ENCODE assay signal across 8 cellular contexts in the genomic region with DNA sequence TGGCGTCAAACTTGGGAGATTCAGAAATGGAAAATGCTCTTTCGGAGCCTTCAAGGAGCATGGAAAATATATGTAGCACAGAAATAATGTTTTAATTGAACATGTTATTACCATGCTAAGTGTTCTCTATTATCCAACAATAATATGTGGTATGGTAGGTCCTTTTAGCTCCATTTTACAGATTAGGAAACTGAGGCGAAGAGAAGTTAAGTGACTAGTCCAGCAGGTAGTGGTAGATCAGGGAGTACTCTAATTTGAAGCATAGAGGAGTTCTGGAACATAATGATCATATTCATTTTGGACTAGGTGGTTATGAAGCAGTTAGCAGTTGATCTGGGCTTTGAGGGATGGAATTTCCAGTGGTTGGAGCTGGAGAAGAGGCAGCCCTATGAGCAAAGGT. TPM values are rescaled to one million over a fixed set of nuclear protein-coding genes. Genes with fewer than 3 reads are reported as not detected.
DNase-seq lines count a peak whose midpoint lies in the region; ATAC-seq and TF ChIP-seq lines count a peak whose summit lies in the region.

No MANE protein-coding gene starts in this region.

- peak overlapping the region; percentile 91 for H3K4me3 Mint-ChIP-seq in nephron progenitor cell

- no peaks in the 10 kb centered on the region for H3K9me3 ChIP-seq in KOPT-K1 (ENCODE audit: insufficient read depth, low read length, poor library complexity, severe bottlenecking)

- H3K36me3 ChIP-seq in BJ (ENCODE audit: control insufficient read depth, insufficient read depth, low read length) = no peaks in the 10 kb centered on the region; the same call in 1 of the 2 replicates
- H3K36me3 ChIP-seq in KOPT-K1 (ENCODE audit: insufficient read depth, low read length) = no peaks in the 10 kb centered on the region

- peaks cover 44% of the 10 kb centered on the region for H3K4me1 Mint-ChIP-seq in nephron progenitor cell

- H3K27me3 ChIP-seq in BJ (ENCODE audit: control insufficient read depth, insufficient read depth, low read length) = no peaks in the 10 kb centered on the region

- DNase-seq in BJ (ENCODE audit: low read depth) (no peak), coronary artery (ENCODE audit: low spot score) (no peak), nephron progenitor cell (no peak), cerebellum (ENCODE audit: low spot score) (no peak)

- H3K9me3 Mint-ChIP-seq in nephron progenitor cell = peaks cover 8% of the 10 kb centered on the region

- no peak for TF ChIP-seq CTCF in BJ (IDR thresholded peaks at IDR 0.05; ENCODE audit: insufficient read depth, low read depth, low read length)
- TF ChIP-seq CTCF in coronary artery (IDR thresholded peaks at IDR 0.05) = no peak
- no peak for TF ChIP-seq CTCF in nephron progenitor cell (IDR thresholded peaks at IDR 0.05)

- no peaks in the 10 kb centered on the region for H3K27me3 Mint-ChIP-seq in nephron progenitor cell (ENCODE audit: low read depth, poor library complexity)

- POLR2A ChIA-PET in BJ (lab: Charles Lee) = no interaction called here

- H3K4me3 ChIP-seq in BJ (ENCODE audit: low read depth, low read length) = peak overlapping the region; percentile 98
- H3K4me3 ChIP-seq in coronary artery = peak overlapping the region; percentile 89

- H3K36me3 Mint-ChIP-seq in nephron progenitor cell (ENCODE audit: low read depth) = peaks cover 38% of the 10 kb centered on the region

- ATAC-seq in HG03460 (IDR thresholded peaks at IDR 0.05; ENCODE audit: unreplicated experiment) (no peak), HG03196 (IDR thresholded peaks at IDR 0.05; ENCODE audit: unreplicated experiment) (no peak), HG02840 (IDR thresholded peaks at IDR 0.05; ENCODE audit: low FRiP score, unreplicated experiment) (no peak)

- H3K27ac ChIP-seq in KOPT-K1 (ENCODE audit: low read depth, low read length, poor library complexity, severe bottlenecking) (peak overlapping the region; percentile 82), coronary artery (no peak overlapping the region)

- CTCF ChIA-PET in BJ (lab: Yijun Ruan, JAX) = interaction anchor here (0.9 to 2.4 kb wide), 2 partner anchors 13 to 44 kb away, joined by 3 to 6 read pairs; no protein-coding TSS in a partner anchor

- no peak overlapping the region for H3K27ac Mint-ChIP-seq in nephron progenitor cell

RNA-seq across cellular contexts. Expression of a gene that starts 1.1 kb away (rescaled TPM):
- 8.8 and 16.2 TPM in 2 replicates for polyA plus RNA-seq in BJ (2011; rRNA removed)
- 2.0 and 2.5 TPM in 2 replicates for polyA minus RNA-seq in BJ (2011; rRNA and poly(A)+ RNA removed)
- total RNA-seq in cerebellum = 15.1 TPM
